In genomic region chr12:19288603-19289244, GRCh38 we compare ENCODE assay signal across 9 cellular contexts.
DNase-seq lines count a peak whose midpoint lies in the region; ATAC-seq and TF ChIP-seq lines count a peak whose summit lies in the region.
"Had no signal": no experiment of that assay in that cellular context is flagged by ENCODE, and none has a peak within 500 bp of the region (broad histone marks: within the 10 kb centered on the region; RNA-seq: fewer than 3 reads in every experiment).

No MANE protein-coding gene starts in this region.

- no peaks in the 10 kb centered on the region for H3K4me1 Mint-ChIP-seq in activated CD8-positive, alpha-beta T cell treated with anti-CD3 and anti-CD28 coated beads for 36 hours (ENCODE audit: low read depth)
- no peaks in the 10 kb centered on the region for H3K4me1 Mint-ChIP-seq in activated CD8-positive, alpha-beta T cell treated with anti-CD3 and anti-CD28 coated beads, Interleukin-2, amount 10 ng/mL, durations not matched to agents 7 days and 5 days (ENCODE audit: low read depth)
- no peaks in the 10 kb centered on the region for H3K4me1 Mint-ChIP-seq in stimulated activated naive B cell treated with anti-CD40 and anti-IgM and Interleukin-4, amounts not matched to agents 10 μg/mL and 1 μg/mL and 100 μg/mL, for 72 hours
- H3K4me1 Mint-ChIP-seq: activated naive CD4-positive, alpha-beta T cell treated with anti-CD3 and anti-CD28 coated beads, Interleukin-2, amount 50 U/mL, for 24 hours had no signal

- no peaks in the 10 kb centered on the region for H3K36me3 Mint-ChIP-seq in activated CD8-positive, alpha-beta T cell treated with anti-CD3 and anti-CD28 coated beads for 36 hours (ENCODE audit: low read depth)
- H3K36me3 Mint-ChIP-seq in activated CD8-positive, alpha-beta T cell treated with anti-CD3 and anti-CD28 coated beads, Interleukin-2, amount 10 ng/mL, durations not matched to agents 7 days and 5 days (ENCODE audit: low read depth): no peaks in the 10 kb centered on the region
- H3K36me3 Mint-ChIP-seq in stimulated activated naive B cell treated with anti-CD40 and anti-IgM and Interleukin-4, amounts not matched to agents 10 μg/mL and 1 μg/mL and 100 μg/mL, for 72 hours: peaks cover 0 to 2% of the 10 kb centered on the region in 2 donors
- H3K36me3 Mint-ChIP-seq: activated naive CD4-positive, alpha-beta T cell treated with anti-CD3 and anti-CD28 coated beads, Interleukin-2, amount 50 U/mL, for 24 hours had no signal

- CTCF ChIA-PET in activated CD8-positive, alpha-beta T cell treated with anti-CD3 and anti-CD28 coated beads for 36 hours (lab: Charles Lee): interaction anchor here (0.6 to 1.4 kb wide), 6 partner anchors 8 to 89 kb away, joined by 3 to 5 read pairs (median 4); no protein-coding TSS in a partner anchor
- CTCF ChIA-PET in activated CD8-positive, alpha-beta T cell treated with anti-CD3 and anti-CD28 coated beads, Interleukin-2, amount 10 ng/mL, durations not matched to agents 7 days and 5 days (lab: Charles Lee): interaction anchor here (0.7 to 1.3 kb wide), 5 partner anchors 8 to 93 kb away, joined by 3 to 5 read pairs (median 3); no protein-coding TSS in a partner anchor

- no peaks in the 10 kb centered on the region for H3K9me3 Mint-ChIP-seq in activated CD8-positive, alpha-beta T cell treated with anti-CD3 and anti-CD28 coated beads for 36 hours
- no peaks in the 10 kb centered on the region for H3K9me3 Mint-ChIP-seq in activated CD8-positive, alpha-beta T cell treated with anti-CD3 and anti-CD28 coated beads, Interleukin-2, amount 10 ng/mL, durations not matched to agents 7 days and 5 days (ENCODE audit: insufficient read depth)
- H3K9me3 Mint-ChIP-seq in stimulated activated naive B cell treated with anti-CD40 and anti-IgM and Interleukin-4, amounts not matched to agents 10 μg/mL and 1 μg/mL and 100 μg/mL, for 72 hours: no peaks in the 10 kb centered on the region
- H3K9me3 Mint-ChIP-seq: activated naive CD4-positive, alpha-beta T cell treated with anti-CD3 and anti-CD28 coated beads, Interleukin-2, amount 50 U/mL, for 24 hours had no signal

- DNase-seq in activated CD8-positive, alpha-beta T cell treated with anti-CD3 and anti-CD28 coated beads for 36 hours: no peak
- DNase-seq in activated CD8-positive, alpha-beta T cell treated with anti-CD3 and anti-CD28 coated beads, Interleukin-2, amount 10 ng/mL, durations not matched to agents 7 days and 5 days: no peak
- peak; percentile 41 for DNase-seq in Jurkat, Clone E6-1 (ENCODE audit: low read depth, low spot score)
- no peak for DNase-seq in RWPE2 (ENCODE audit: low spot score)
- DNase-seq in foreskin melanocyte: peak; percentile 42
- DNase-seq in stimulated activated naive B cell treated with anti-CD40 and anti-IgM and Interleukin-4, amounts not matched to agents 10 μg/mL and 1 μg/mL and 100 μg/mL, for 72 hours: no peak
- no peak for DNase-seq in activated CD4-positive, alpha-beta T cell treated with anti-CD3 and anti-CD28 coated beads, Interleukin-2, amount 50 U/mL, for 4 hours

- no peaks in the 10 kb centered on the region for H3K36me3 ChIP-seq in RWPE2 (ENCODE audit: low read depth)

- H3K4me3 ChIP-seq in Jurkat, Clone E6-1 (ENCODE audit: low read length): no peak overlapping the region
- H3K4me3 ChIP-seq in RWPE2 (ENCODE audit: severe bottlenecking): no peak overlapping the region

- no peak overlapping the region for H3K27ac ChIP-seq in RWPE2 (ENCODE audit: poor library complexity, severe bottlenecking)

- H3K27me3 ChIP-seq in RWPE2 (ENCODE audit: insufficient read depth, poor library complexity, severe bottlenecking): no peaks in the 10 kb centered on the region

- H3K9me3 ChIP-seq in RWPE2 (ENCODE audit: severe bottlenecking): no peaks in the 10 kb centered on the region

- TF ChIP-seq CTCF in activated CD8-positive, alpha-beta T cell treated with anti-CD3 and anti-CD28 coated beads for 36 hours (IDR thresholded peaks at IDR 0.05): peak; percentile 72
- TF ChIP-seq CTCF in RWPE2 (IDR thresholded peaks at IDR 0.05; ENCODE audit: poor library complexity, severe bottlenecking): peak; percentile 61

- H3K27me3 Mint-ChIP-seq in activated CD8-positive, alpha-beta T cell treated with anti-CD3 and anti-CD28 coated beads for 36 hours: no peaks in the 10 kb centered on the region
- peaks cover 2% of the 10 kb centered on the region for H3K27me3 Mint-ChIP-seq in activated CD8-positive, alpha-beta T cell treated with anti-CD3 and anti-CD28 coated beads, Interleukin-2, amount 10 ng/mL, durations not matched to agents 7 days and 5 days (ENCODE audit: low read depth)
- H3K27me3 Mint-ChIP-seq in stimulated activated naive B cell treated with anti-CD40 and anti-IgM and Interleukin-4, amounts not matched to agents 10 μg/mL and 1 μg/mL and 100 μg/mL, for 72 hours: no peaks in the 10 kb centered on the region
- H3K27me3 Mint-ChIP-seq: activated naive CD4-positive, alpha-beta T cell treated with anti-CD3 and anti-CD28 coated beads, Interleukin-2, amount 50 U/mL, for 24 hours had no signal

- ATAC-seq in activated CD8-positive, alpha-beta T cell treated with anti-CD3 and anti-CD28 coated beads for 36 hours: no peak
- no peak for ATAC-seq in activated CD8-positive, alpha-beta T cell treated with anti-CD3 and anti-CD28 coated beads, Interleukin-2, amount 10 ng/mL, durations not matched to agents 7 days and 5 days
- ATAC-seq in RWPE2 (ENCODE audit: low read depth): no peak
- ATAC-seq in stimulated activated naive B cell treated with anti-CD40 and anti-IgM and Interleukin-4, amounts not matched to agents 10 μg/mL and 1 μg/mL and 100 μg/mL, for 72 hours (replicated peaks): peak; percentile 45 to 53
- ATAC-seq in HG02759 (IDR thresholded peaks at IDR 0.05; ENCODE audit: unreplicated experiment): no peak

- no peak overlapping the region for H3K4me3 Mint-ChIP-seq in activated CD8-positive, alpha-beta T cell treated with anti-CD3 and anti-CD28 coated beads for 36 hours
- no peak overlapping the region for H3K4me3 Mint-ChIP-seq in activated CD8-positive, alpha-beta T cell treated with anti-CD3 and anti-CD28 coated beads, Interleukin-2, amount 10 ng/mL, durations not matched to agents 7 days and 5 days
- no peak overlapping the region for H3K4me3 Mint-ChIP-seq in stimulated activated naive B cell treated with anti-CD40 and anti-IgM and Interleukin-4, amounts not matched to agents 10 μg/mL and 1 μg/mL and 100 μg/mL, for 72 hours
- H3K4me3 Mint-ChIP-seq: activated naive CD4-positive, alpha-beta T cell treated with anti-CD3 and anti-CD28 coated beads, Interleukin-2, amount 50 U/mL, for 24 hours had no signal

- no peak overlapping the region for H3K27ac Mint-ChIP-seq in activated CD8-positive, alpha-beta T cell treated with anti-CD3 and anti-CD28 coated beads for 36 hours
- H3K27ac Mint-ChIP-seq in activated CD8-positive, alpha-beta T cell treated with anti-CD3 and anti-CD28 coated beads, Interleukin-2, amount 10 ng/mL, durations not matched to agents 7 days and 5 days: no peak overlapping the region
- no peak overlapping the region for H3K27ac Mint-ChIP-seq in stimulated activated naive B cell treated with anti-CD40 and anti-IgM and Interleukin-4, amounts not matched to agents 10 μg/mL and 1 μg/mL and 100 μg/mL, for 72 hours
- H3K27ac Mint-ChIP-seq: activated naive CD4-positive, alpha-beta T cell treated with anti-CD3 and anti-CD28 coated beads, Interleukin-2, amount 50 U/mL, for 24 hours had no signal

- intact Hi-C loops in activated CD8-positive, alpha-beta T cell treated with anti-CD3 and anti-CD28 coated beads for 36 hours (cut with micrococcal nuclease): no loop called here

- POLR2A ChIA-PET in activated CD8-positive, alpha-beta T cell treated with anti-CD3 and anti-CD28 coated beads for 36 hours (lab: Charles Lee): no interaction called here
- POLR2A ChIA-PET in activated CD8-positive, alpha-beta T cell treated with anti-CD3 and anti-CD28 coated beads, Interleukin-2, amount 10 ng/mL, durations not matched to agents 7 days and 5 days (lab: Charles Lee): interaction anchor here (0.6 kb wide), 1 partner anchor 1553 kb away, joined by 3 read pairs; no protein-coding TSS in a partner anchor

- no peaks in the 10 kb centered on the region for H3K4me1 ChIP-seq in RWPE2 (ENCODE audit: insufficient read depth, poor library complexity, severe bottlenecking)

Comparison
In these comparisons a context has a peak if more than half of its experiments do, and no peak if none do; other contexts are left out.
1. ATAC-seq: peak in stimulated activated naive B cell treated with anti-CD40 and anti-IgM and Interleukin-4, amounts not matched to agents 10 μg/mL and 1 μg/mL and 100 μg/mL, for 72 hours (2 of 2); none in activated CD8-positive, alpha-beta T cell treated with anti-CD3 and anti-CD28 coated beads for 36 hours (single experiment), activated CD8-positive, alpha-beta T cell treated with anti-CD3 and anti-CD28 coated beads, Interleukin-2, amount 10 ng/mL, durations not matched to agents 7 days and 5 days (single experiment), RWPE2 (single experiment) and HG02759 (single experiment).
2. DNase-seq: peak in Jurkat, Clone E6-1 (single experiment) and foreskin melanocyte (single experiment); none in activated CD8-positive, alpha-beta T cell treated with anti-CD3 and anti-CD28 coated beads for 36 hours (single experiment), activated CD8-positive, alpha-beta T cell treated with anti-CD3 and anti-CD28 coated beads, Interleukin-2, amount 10 ng/mL, durations not matched to agents 7 days and 5 days (single experiment), RWPE2 (single experiment), stimulated activated naive B cell treated with anti-CD40 and anti-IgM and Interleukin-4, amounts not matched to agents 10 μg/mL and 1 μg/mL and 100 μg/mL, for 72 hours (single experiment) and activated CD4-positive, alpha-beta T cell treated with anti-CD3 and anti-CD28 coated beads, Interleukin-2, amount 50 U/mL, for 4 hours (0 of 2).